In genomic region chr20:46268662-46269061, GRCh38 we compare ENCODE assay signal across 21 cellular contexts. TPM values are rescaled to one million over a fixed set of nuclear protein-coding genes. Genes with fewer than 3 reads are reported as not detected.
DNase-seq lines count a peak whose midpoint lies in the region; ATAC-seq, FAIRE-seq and TF ChIP-seq lines count a peak whose summit lies in the region.
"Had no signal": no experiment of that assay in that cellular context is flagged by ENCODE, and none has a peak within 500 bp of the region (broad histone marks: within the 10 kb centered on the region; RNA-seq: fewer than 3 reads in every experiment).

No MANE protein-coding gene starts in this region.

- H2AFZ ChIP-seq in HepG2 (ENCODE audit: low read length) (no peak overlapping the region), neural cell (ENCODE audit: low read depth, low read length) (no peak overlapping the region)
- H2AFZ ChIP-seq: GM23248 had no signal

- TF ChIP-seq POLR2A in HepG2 (IDR thresholded peaks at IDR 0.05; ENCODE audit: insufficient read depth in 1 of 2, low read depth in 2 of 2, low read length in 2 of 2) = no peak
- no peak for TF ChIP-seq POLR2A in right lobe of liver (IDR thresholded peaks at IDR 0.05)

- ATAC-seq in HepG2 (no peak), right lobe of liver (no peak), HG03108 (IDR thresholded peaks at IDR 0.05; ENCODE audit: unreplicated experiment) (no peak)

- POLR2A ChIA-PET in HepG2 (lab: Yijun Ruan, JAX) = no interaction called here

- TF ChIP-seq EP300 in HepG2 (IDR thresholded peaks at IDR 0.05; ENCODE audit: low read depth in 2 of 2, low read length in 2 of 2) (no peak), HepG2 (CRISPR knock-in tag; IDR thresholded peaks at IDR 0.05; ENCODE audit: borderline replicate concordance) (no peak), neural cell (conservative IDR thresholded peaks at IDR 0.05; ENCODE audit: poor library complexity, severe bottlenecking) (no peak)

- no TSS peak for BruUV-seq in HepG2 (replicated peaks; lab: Mats Ljungman, UMichigan)

- no peak overlapping the region for H3K9ac ChIP-seq in HepG2 (ENCODE audit: insufficient read depth, low read depth, low read length)
- H3K9ac ChIP-seq in neural cell (ENCODE audit: low read length) = peak overlapping the region; percentile 38
- H3K9ac ChIP-seq: GM23248 had no signal

- intact Hi-C loops in HepG2 (cut with micrococcal nuclease; ENCODE audit: unreplicated experiment) (no loop called here), right lobe of liver (cut with DNase I) (no loop called here)

- H3K36me3 ChIP-seq in HepG2 (replicated peaks in 1 of 2; ENCODE audit: control insufficient read depth in 1 of 2, insufficient read depth in 2 of 2, low read length in 2 of 2) = no peaks in the 10 kb centered on the region
- H3K36me3 ChIP-seq in right lobe of liver = no peaks in the 10 kb centered on the region
- H3K36me3 ChIP-seq in neural cell (ENCODE audit: insufficient read depth, low read length) = no peaks in the 10 kb centered on the region
- H3K36me3 ChIP-seq: BE2C had no signal

- H4K20me1 ChIP-seq in HepG2 (ENCODE audit: insufficient read depth, low read length) = no peaks in the 10 kb centered on the region; the same call in 1 of the 2 replicates
- H4K20me1 ChIP-seq in neural cell (ENCODE audit: insufficient read depth) = no peaks in the 10 kb centered on the region

- CTCF ChIA-PET in HepG2 (lab: Yijun Ruan, JAX; ENCODE audit: low intra/inter-chr PET ratio, low total read pairs) = no interaction called here

- TF ChIP-seq RAD21 in HepG2 (CRISPR knock-in tag; IDR thresholded peaks at IDR 0.05) = no peak
- no peak for TF ChIP-seq RAD21 in neural cell (conservative IDR thresholded peaks at IDR 0.05)

- H3K4me3 ChIP-seq in HepG2 (replicated peaks in 1 of 3; ENCODE audit: insufficient read depth in 1 of 3, low read depth in 2 of 3, low read length in 3 of 3) (no peak overlapping the region), right lobe of liver (no peak overlapping the region), neural cell (ENCODE audit: low read length) (peak overlapping the region; percentile 40)
- H3K4me3 ChIP-seq: GM23248 had no signal

- no peak for DNase-seq in HepG2 (ENCODE audit: low spot score)
- DNase-seq in right lobe of liver = no peak
- DNase-seq in stimulated activated CD4-positive, alpha-beta T cell treated with anti-CD3 and anti-CD28 coated beads, Interleukin-1b, Interleukin-23, amount 100 ng/mL, for 48 hours = no peak
- no peak for DNase-seq in hippocampal formation (lab: John Stamatoyannopoulos, UW)
- no peak for DNase-seq in middle frontal gyrus (ENCODE audit: extremely low spot score, low spot score)
- DNase-seq: 8988T; ACHN; Caco-2; CD4-positive, CD25-positive, alpha-beta regulatory T cell; CD8-positive, alpha-beta memory T cell; GM23248; HCEC 1CT had no signal

- H3K27ac ChIP-seq in HepG2 (ENCODE audit: extremely low read length, insufficient read depth, low read length) = no peak overlapping the region
- H3K27ac ChIP-seq in right lobe of liver = no peak overlapping the region
- H3K27ac ChIP-seq in cingulate gyrus (ENCODE audit: low read depth, low read length) = peak overlapping the region; percentile 8
- peak overlapping the region; percentile 61 for H3K27ac ChIP-seq in neural cell (ENCODE audit: low read length)
- H3K27ac ChIP-seq: GM23248 had no signal

- WGBS in HepG2 (ENCODE audit: low lambda C conversion rate) = 25% methylated on average over 3 of the region's 3 CpGs
- 0% methylated on average over 1 of the region's 3 CpGs for WGBS in right lobe of liver (ENCODE audit: insufficient coverage, low coverage, low lambda C conversion rate, missing lambda C conversion rate)

- TF ChIP-seq CTCF in HepG2 (CRISPR knock-in tag; IDR thresholded peaks at IDR 0.05) = no peak
- TF ChIP-seq CTCF in right lobe of liver (IDR thresholded peaks at IDR 0.05) = no peak
- no peak for TF ChIP-seq CTCF in neural cell (IDR thresholded peaks at IDR 0.05; ENCODE audit: poor library complexity, severe bottlenecking)

- in situ Hi-C loops in HepG2 (cut with HindIII; ENCODE audit: extremely low pct_ligation_motif_present, low pct_unique_long_range_greater_than_20kb) = no loop called here

- H3F3A ChIP-seq in neural cell (ENCODE audit: insufficient read depth, low read length, poor library complexity, severe bottlenecking) = no peaks in the 10 kb centered on the region

- FAIRE-seq in HepG2 (lab: Jason Lieb, UNC) = no peak
- FAIRE-seq: D721Med, G401.6, GM12891, GM19239, H54 had no signal

- H3K9me3 ChIP-seq in HepG2 (ENCODE audit: low read length) (no peaks in the 10 kb centered on the region), right lobe of liver (no peaks in the 10 kb centered on the region), neural cell (ENCODE audit: low read length) (no peaks in the 10 kb centered on the region)
- H3K9me3 ChIP-seq: BE2C, Caco-2 had no signal

- H3K4me2 ChIP-seq in HepG2 (ENCODE audit: low read depth, low read length) (no peak overlapping the region), neural cell (ENCODE audit: low read length) (no peak overlapping the region)

- H3K79me2 ChIP-seq in HepG2 (ENCODE audit: insufficient read depth, low read length) = no peaks in the 10 kb centered on the region
- no peaks in the 10 kb centered on the region for H3K79me2 ChIP-seq in neural cell (replicated peaks; ENCODE audit: insufficient read depth, low read length)

- no peaks in the 10 kb centered on the region for H3K9me2 ChIP-seq in neural cell (ENCODE audit: insufficient read depth, low read length)

- H3K4me1 ChIP-seq in HepG2 (ENCODE audit: insufficient read depth, low read length) (no peaks in the 10 kb centered on the region), right lobe of liver (no peaks in the 10 kb centered on the region)
- H3K4me1 ChIP-seq: BE2C, Caco-2 had no signal

- H3K27me3 ChIP-seq in HepG2 (ENCODE audit: control insufficient read depth in 1 of 2, insufficient read depth in 2 of 2, low read length in 2 of 2) (peaks cover 0 to 16% of the 10 kb centered on the region in 2 experiments; a peak in 2 of 5 replicates), right lobe of liver (no peaks in the 10 kb centered on the region), neural cell (ENCODE audit: insufficient read depth, low read depth, low read length) (no peaks in the 10 kb centered on the region)
- H3K27me3 ChIP-seq: BE2C had no signal

TF ChIP-seq in HepG2, 621 proteins besides CTCF, POLR2A, EP300 and RAD21:
- TF ChIP-seq KAT7 (CRISPR knock-in tag; IDR thresholded peaks at IDR 0.05; ENCODE audit: borderline replicate concordance) (no peak), ZNF629 (CRISPR knock-in tag; conservative IDR thresholded peaks at IDR 0.05) (peak; percentile 62)

TF ChIP-seq in neural cell, 6 proteins besides CTCF, POLR2A, EP300 and RAD21 (continues in another document):
- TF ChIP-seq MXI1 (conservative IDR thresholded peaks at IDR 0.05; ENCODE audit: poor library complexity, severe bottlenecking) (no peak), SMC3 (conservative IDR thresholded peaks at IDR 0.05; ENCODE audit: poor library complexity) (no peak), REST (IDR thresholded peaks at IDR 0.05; ENCODE audit: borderline replicate concordance) (no peak), POLR2AphosphoS5 (IDR thresholded peaks at IDR 0.05) (no peak)

RNA-seq across cellular contexts. Expression of gene CDH22, which starts 39.6 kb away (rescaled TPM):
- not detected in 2 replicates for total RNA-seq in HepG2 (2016; rRNA removed; fragmentation: Illumina TruSeq; extraction: Trizol)
- not detected in 2 replicates for total RNA-seq in HepG2 (2016; cell fraction: cytosol; rRNA removed; fragmentation: Illumina TruSeq; extraction: Trizol; ENCODE audit: low read depth)
- total RNA-seq in HepG2 (2016; cell fraction: insoluble cytoplasmic fraction; rRNA removed; fragmentation: Illumina TruSeq; extraction: Trizol) = not detected in 2 replicates
- total RNA-seq in HepG2 (2016; cell fraction: membrane; rRNA removed; fragmentation: Illumina TruSeq; extraction: Trizol) = not detected in 2 replicates
- not detected in 2 replicates for total RNA-seq in HepG2 (2016; cell fraction: nucleus; rRNA removed; fragmentation: Illumina TruSeq; extraction: Trizol)
- polyA plus RNA-seq in HepG2 (2011; rRNA removed) = not detected in 2 replicates
- polyA plus RNA-seq in HepG2 (2011; cell fraction: cytosol; rRNA removed) = not detected in 2 replicates
- 0.10 TPM in 1 of 2 replicates, not detected in the other for polyA plus RNA-seq in HepG2 (2011; cell fraction: nucleus; rRNA removed)
- polyA plus RNA-seq in HepG2 (2012) = not detected in 2 replicates
- polyA plus RNA-seq in HepG2 (2016; cell fraction: cytosol; fragmentation: Illumina TruSeq; extraction: Trizol; ENCODE audit: low read depth) = not detected in 2 replicates
- not detected in 2 replicates for polyA plus RNA-seq in HepG2 (2016; cell fraction: insoluble cytoplasmic fraction; fragmentation: Illumina TruSeq; extraction: Trizol; ENCODE audit: low read depth)
- not detected in 2 replicates for polyA plus RNA-seq in HepG2 (2016; cell fraction: membrane; fragmentation: Illumina TruSeq; extraction: Trizol; ENCODE audit: low read depth)
- polyA plus RNA-seq in HepG2 (2016; cell fraction: nucleus; fragmentation: Illumina TruSeq; extraction: Trizol; ENCODE audit: insufficient read depth, low read depth) = not detected in 2 replicates
- 0.04 TPM in 1 of 2 replicates, not detected in the other for polyA minus RNA-seq in HepG2 (2011; rRNA and poly(A)+ RNA removed; ENCODE audit: low replicate concordance)
- polyA minus RNA-seq in HepG2 (2011; cell fraction: cytosol; rRNA and poly(A)+ RNA removed) = not detected in 2 replicates
- not detected in 2 replicates for polyA minus RNA-seq in HepG2 (2011; cell fraction: nucleus; rRNA and poly(A)+ RNA removed)
- total RNA-seq in right lobe of liver = not detected
- 2.1 and 2.5 TPM in 2 replicates for polyA plus RNA-seq in neural cell
- polyA minus RNA-seq in neural cell = 4.3 and 4.9 TPM in 2 replicates
- total RNA-seq: CD4-positive, CD25-positive, alpha-beta regulatory T cell; CD8-positive, alpha-beta memory T cell; GM23248 had no signal
- polyA plus RNA-seq: CD4-positive, CD25-positive, alpha-beta regulatory T cell; CD8-positive, alpha-beta memory T cell; GM23248 had no signal

Comparison
In these comparisons a context has a peak if more than half of its experiments do, and no peak if none do; other contexts are left out.
1. H3K27ac ChIP-seq: peak in cingulate gyrus (single experiment) and neural cell (single experiment); none in HepG2 (single experiment) and right lobe of liver (0 of 3).